1 cellular context compared by ENCODE assay signal in genomic region chr7:26195182-26195581, GRCh38.
TF ChIP-seq lines count a peak whose summit lies in the region.

No MANE protein-coding gene starts in this region.

TF ChIP-seq in WTC11, 78 proteins besides CTCF, POLR2A, EP300 and RAD21 (continued from another document):
- TF ChIP-seq, protein P1, sequence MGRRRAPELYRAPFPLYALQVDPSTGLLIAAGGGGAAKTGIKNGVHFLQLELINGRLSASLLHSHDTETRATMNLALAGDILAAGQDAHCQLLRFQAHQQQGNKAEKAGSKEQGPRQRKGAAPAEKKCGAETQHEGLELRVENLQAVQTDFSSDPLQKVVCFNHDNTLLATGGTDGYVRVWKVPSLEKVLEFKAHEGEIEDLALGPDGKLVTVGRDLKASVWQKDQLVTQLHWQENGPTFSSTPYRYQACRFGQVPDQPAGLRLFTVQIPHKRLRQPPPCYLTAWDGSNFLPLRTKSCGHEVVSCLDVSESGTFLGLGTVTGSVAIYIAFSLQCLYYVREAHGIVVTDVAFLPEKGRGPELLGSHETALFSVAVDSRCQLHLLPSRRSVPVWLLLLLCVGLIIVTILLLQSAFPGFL (CRISPR knock-in tag; IDR thresholded peaks at IDR 0.05; ENCODE audit: borderline replicate concordance), result no peak
- peak; percentile 61; the same call in 1 of the 2 replicates for TF ChIP-seq ZNF416 (CRISPR knock-in tag; IDR thresholded peaks at IDR 0.05)
- TF ChIP-seq PRRX2 (CRISPR knock-in tag; IDR thresholded peaks at IDR 0.05), result no peak
- no peak for TF ChIP-seq FOXP1 (CRISPR knock-in tag; IDR thresholded peaks at IDR 0.05; ENCODE audit: borderline replicate concordance)
- TF ChIP-seq E2F4 (CRISPR knock-in tag; IDR thresholded peaks at IDR 0.05; ENCODE audit: borderline replicate concordance, low read depth), result no peak
- TF ChIP-seq, protein P2, sequence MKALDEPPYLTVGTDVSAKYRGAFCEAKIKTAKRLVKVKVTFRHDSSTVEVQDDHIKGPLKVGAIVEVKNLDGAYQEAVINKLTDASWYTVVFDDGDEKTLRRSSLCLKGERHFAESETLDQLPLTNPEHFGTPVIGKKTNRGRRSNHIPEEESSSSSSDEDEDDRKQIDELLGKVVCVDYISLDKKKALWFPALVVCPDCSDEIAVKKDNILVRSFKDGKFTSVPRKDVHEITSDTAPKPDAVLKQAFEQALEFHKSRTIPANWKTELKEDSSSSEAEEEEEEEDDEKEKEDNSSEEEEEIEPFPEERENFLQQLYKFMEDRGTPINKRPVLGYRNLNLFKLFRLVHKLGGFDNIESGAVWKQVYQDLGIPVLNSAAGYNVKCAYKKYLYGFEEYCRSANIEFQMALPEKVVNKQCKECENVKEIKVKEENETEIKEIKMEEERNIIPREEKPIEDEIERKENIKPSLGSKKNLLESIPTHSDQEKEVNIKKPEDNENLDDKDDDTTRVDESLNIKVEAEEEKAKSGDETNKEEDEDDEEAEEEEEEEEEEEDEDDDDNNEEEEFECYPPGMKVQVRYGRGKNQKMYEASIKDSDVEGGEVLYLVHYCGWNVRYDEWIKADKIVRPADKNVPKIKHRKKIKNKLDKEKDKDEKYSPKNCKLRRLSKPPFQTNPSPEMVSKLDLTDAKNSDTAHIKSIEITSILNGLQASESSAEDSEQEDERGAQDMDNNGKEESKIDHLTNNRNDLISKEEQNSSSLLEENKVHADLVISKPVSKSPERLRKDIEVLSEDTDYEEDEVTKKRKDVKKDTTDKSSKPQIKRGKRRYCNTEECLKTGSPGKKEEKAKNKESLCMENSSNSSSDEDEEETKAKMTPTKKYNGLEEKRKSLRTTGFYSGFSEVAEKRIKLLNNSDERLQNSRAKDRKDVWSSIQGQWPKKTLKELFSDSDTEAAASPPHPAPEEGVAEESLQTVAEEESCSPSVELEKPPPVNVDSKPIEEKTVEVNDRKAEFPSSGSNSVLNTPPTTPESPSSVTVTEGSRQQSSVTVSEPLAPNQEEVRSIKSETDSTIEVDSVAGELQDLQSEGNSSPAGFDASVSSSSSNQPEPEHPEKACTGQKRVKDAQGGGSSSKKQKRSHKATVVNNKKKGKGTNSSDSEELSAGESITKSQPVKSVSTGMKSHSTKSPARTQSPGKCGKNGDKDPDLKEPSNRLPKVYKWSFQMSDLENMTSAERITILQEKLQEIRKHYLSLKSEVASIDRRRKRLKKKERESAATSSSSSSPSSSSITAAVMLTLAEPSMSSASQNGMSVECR (CRISPR knock-in tag; IDR thresholded peaks at IDR 0.05; ENCODE audit: borderline replicate concordance), result no peak
- peak; percentile 32; the same call in 1 of the 2 replicates for TF ChIP-seq AR (CRISPR knock-in tag; IDR thresholded peaks at IDR 0.05)
- TF ChIP-seq NFATC4 (CRISPR knock-in tag; IDR thresholded peaks at IDR 0.05), result peak; percentile 73; the same call in 1 of the 2 replicates
- no peak for TF ChIP-seq TEAD1 (CRISPR knock-in tag; IDR thresholded peaks at IDR 0.05)
